ENCODE assay signal across 20 cellular contexts in genomic region chr5:140989254-140989653, GRCh38. TPM values are rescaled to one million over a fixed set of nuclear protein-coding genes. Genes with fewer than 3 reads are reported as not detected.
DNase-seq lines count a peak whose midpoint lies in the region; ATAC-seq and TF ChIP-seq lines count a peak whose summit lies in the region.
"Had no signal": no experiment of that assay in that cellular context is flagged by ENCODE, and none has a peak within 500 bp of the region (broad histone marks: within the 10 kb centered on the region; RNA-seq: fewer than 3 reads in every experiment).

No MANE protein-coding gene starts in this region.

- 54% methylated on average over 2 of the region's 2 CpGs for WGBS in smooth muscle cell (ENCODE audit: low lambda C conversion rate)
- 71% methylated on average over 2 of the region's 2 CpGs for WGBS in prostate gland

- H3K36me3 ChIP-seq in GM23338 (ENCODE audit: insufficient read depth) (no peaks in the 10 kb centered on the region), lower lobe of right lung (no peaks in the 10 kb centered on the region), smooth muscle cell (ENCODE audit: low read depth) (no peaks in the 10 kb centered on the region), prostate gland (no peaks in the 10 kb centered on the region), H7 (replicated peaks; ENCODE audit: control insufficient read depth, insufficient read depth, low read length) (no peaks in the 10 kb centered on the region)

- no peak overlapping the region for H3K27ac Mint-ChIP-seq in GM23338
- H3K27ac Mint-ChIP-seq in WTC11 = peak overlapping the region; percentile 48; the same call in 1 of the 2 replicates

- H3K79me2 ChIP-seq in GM23338 (replicated peaks; ENCODE audit: insufficient read depth) = no peaks in the 10 kb centered on the region
- H3K79me2 ChIP-seq in smooth muscle cell (ENCODE audit: low read depth) = no peaks in the 10 kb centered on the region

- DNase-seq in GM23338 (ENCODE audit: low spot score) = no peak
- DNase-seq in WTC11 (ENCODE audit: low spot score) = no peak
- DNase-seq in lower lobe of right lung = no peak
- DNase-seq in smooth muscle cell (lab: John Stamatoyannopoulos, UW; ENCODE audit: unreplicated experiment) = no peak
- no peak for DNase-seq in NCI-H345 treated with DMSO at 0.1 percent for 48 hours (lab: John Stamatoyannopoulos, UW; ENCODE audit: unreplicated experiment)
- no peak for DNase-seq in prostate gland (ENCODE audit: low spot score)
- DNase-seq in H7 = no peak
- DNase-seq: 8988T, DMS 273 treated with DMSO at 0.1 percent for 48 hours, GDM1, KG1, MV-4-11, NCI-H187, NCI-H2107, NCI-H226, NCI-H524 treated with DMSO at 0.1 percent for 48 hours, RPMI8226, SHP77 treated with DMSO at 0.1 percent for 48 hours had no signal

- H3K27me3 ChIP-seq in GM23338 (ENCODE audit: insufficient read depth) (no peaks in the 10 kb centered on the region), lower lobe of right lung (ENCODE audit: low read depth) (no peaks in the 10 kb centered on the region), smooth muscle cell (ENCODE audit: low read depth) (no peaks in the 10 kb centered on the region), prostate gland (replicated peaks; ENCODE audit: insufficient read depth) (no peaks in the 10 kb centered on the region), H7 (ENCODE audit: control insufficient read depth, insufficient read depth, low read length) (no peaks in the 10 kb centered on the region)

- H3K9ac ChIP-seq in smooth muscle cell (ENCODE audit: low read depth) = peak overlapping the region; percentile 42

- peaks cover 52% of the 10 kb centered on the region for H3K4me1 ChIP-seq in GM23338 (ENCODE audit: insufficient read depth)
- H3K4me1 ChIP-seq in lower lobe of right lung = no peaks in the 10 kb centered on the region
- peaks cover 48% of the 10 kb centered on the region for H3K4me1 ChIP-seq in smooth muscle cell (ENCODE audit: low read depth)
- H3K4me1 ChIP-seq in prostate gland (replicated peaks) = no peaks in the 10 kb centered on the region

- H3K9me3 Mint-ChIP-seq in GM23338 (no peaks in the 10 kb centered on the region), WTC11 (no peaks in the 10 kb centered on the region)

- H3K4me3 Mint-ChIP-seq in GM23338 = no peak overlapping the region; the same call in 2 of the 3 replicates
- no peak overlapping the region for H3K4me3 Mint-ChIP-seq in WTC11

- CTCF ChIA-PET in WTC11 (lab: Charles Lee) = interaction anchor here (0.6 to 2.3 kb wide), 6 partner anchors 9 to 203 kb away, joined by 3 to 7 read pairs (median 3); partner anchors contain the start of genes PCDHA1 and PCDHA10

- no peaks in the 10 kb centered on the region for H3K36me3 Mint-ChIP-seq in GM23338 (ENCODE audit: low read depth)
- H3K36me3 Mint-ChIP-seq in WTC11 = no peaks in the 10 kb centered on the region

- H3K27me3 Mint-ChIP-seq in GM23338 (ENCODE audit: insufficient read depth, low read depth, poor library complexity) (peaks cover 8% of the 10 kb centered on the region), WTC11 (ENCODE audit: low read depth) (no peaks in the 10 kb centered on the region)

- H2AFZ ChIP-seq in GM23338 (no peak overlapping the region), smooth muscle cell (ENCODE audit: low read depth) (no peak overlapping the region)

- POLR2A ChIA-PET in WTC11 (lab: Charles Lee) = interaction anchor here (0.9 kb wide), 1 partner anchor 12 kb away, joined by 4 read pairs; no protein-coding TSS in a partner anchor

- no peaks in the 10 kb centered on the region for H4K20me1 ChIP-seq in GM23338 (replicated peaks; ENCODE audit: insufficient read depth)
- H4K20me1 ChIP-seq in smooth muscle cell (ENCODE audit: low read depth) = no peaks in the 10 kb centered on the region

- H3K4me1 Mint-ChIP-seq in GM23338 (peaks cover 51% of the 10 kb centered on the region), WTC11 (peaks cover 64% of the 10 kb centered on the region)

- no peaks in the 10 kb centered on the region for H3K9me2 ChIP-seq in GM23338 (ENCODE audit: insufficient read depth)

- TF ChIP-seq CTCF in GM23338 (conservative IDR thresholded peaks at IDR 0.05; ENCODE audit: low read depth in 2 of 2) (no peak), WTC11 (IDR thresholded peaks at IDR 0.05) (no peak), lower lobe of right lung (IDR thresholded peaks at IDR 0.05) (no peak), smooth muscle cell (IDR thresholded peaks at IDR 0.05; ENCODE audit: borderline replicate concordance, insufficient read depth, poor library complexity, severe bottlenecking) (no peak), prostate gland (IDR thresholded peaks at IDR 0.05) (no peak)

- H3F3A ChIP-seq in GM23338 (replicated peaks; ENCODE audit: low read depth) (peaks cover 10% of the 10 kb centered on the region), smooth muscle cell (ENCODE audit: low read depth) (peaks cover 7% of the 10 kb centered on the region)

- ATAC-seq in GM23338 (no peak), WTC11 (no peak), lower lobe of right lung (peak; percentile 51 to 81), HG02759 (IDR thresholded peaks at IDR 0.05; ENCODE audit: unreplicated experiment) (no peak)

- H3K27ac ChIP-seq in GM23338 (ENCODE audit: low read depth) = peak overlapping the region; percentile 46; the same call in 1 of the 2 replicates
- H3K27ac ChIP-seq in lower lobe of right lung = peak overlapping the region; percentile 47
- peak overlapping the region; percentile 93 for H3K27ac ChIP-seq in smooth muscle cell (ENCODE audit: low read depth)
- no peak overlapping the region for H3K27ac ChIP-seq in prostate gland

- intact Hi-C loops in lower lobe of right lung (cut with DNase I) = no loop called here
- intact Hi-C loops in prostate gland (cut with DNase I) = no loop called here

- H3K4me3 ChIP-seq in GM23338 = no peak overlapping the region
- H3K4me3 ChIP-seq in lower lobe of right lung = no peak overlapping the region
- no peak overlapping the region for H3K4me3 ChIP-seq in smooth muscle cell
- no peak overlapping the region for H3K4me3 ChIP-seq in prostate gland
- no peak overlapping the region for H3K4me3 ChIP-seq in H7 (ENCODE audit: insufficient read depth, low read depth, low read length)

- peak overlapping the region; percentile 53; the same call in 1 of the 2 replicates for H3K4me2 ChIP-seq in GM23338
- peak overlapping the region; percentile 64 for H3K4me2 ChIP-seq in smooth muscle cell

- TF ChIP-seq POLR2A in prostate gland (IDR thresholded peaks at IDR 0.05) = no peak

- H3K9me3 ChIP-seq in lower lobe of right lung (no peaks in the 10 kb centered on the region), smooth muscle cell (replicated peaks; ENCODE audit: low read depth) (no peaks in the 10 kb centered on the region), prostate gland (no peaks in the 10 kb centered on the region)

TF ChIP-seq in GM23338, 12 proteins besides CTCF, POLR2A, EP300 and RAD21:
- no peak for TF ChIP-seq NANOG (IDR thresholded peaks at IDR 0.05; ENCODE audit: borderline replicate concordance)
- TF ChIP-seq JUNB (IDR thresholded peaks at IDR 0.05; ENCODE audit: unreplicated experiment) = no peak
- no peak for TF ChIP-seq ETS1 (IDR thresholded peaks at IDR 0.05)
- TF ChIP-seq ZNF331 (CRISPR knock-in tag; IDR thresholded peaks at IDR 0.05; ENCODE audit: low read depth) = no peak
- TF ChIP-seq CREB1 (CRISPR knock-in tag; IDR thresholded peaks at IDR 0.05; ENCODE audit: low read depth) = no peak
- no peak for TF ChIP-seq EZH2 (IDR thresholded peaks at IDR 0.05; ENCODE audit: low read depth, unreplicated experiment)

TF ChIP-seq in WTC11, 78 proteins besides CTCF, POLR2A, EP300 and RAD21:
- TF ChIP-seq ZBTB43 (CRISPR knock-in tag; IDR thresholded peaks at IDR 0.05) = no peak

RNA-seq across cellular contexts. Expression of gene PCDHAC2, which starts 23.0 kb away (rescaled TPM):
- 11.8 and 13.1 TPM in 2 replicates for total RNA-seq in GM23338 (2014; rRNA removed; shearing (Covaris generic))
- polyA plus RNA-seq in GM23338 (2016; fragmentation: Nextera tagmentation; extraction: Ambion mirVana) (0.54 and 1.8 TPM in 2 replicates), smooth muscle cell (3.5 and 4.7 TPM in 2 replicates)
- total RNA-seq in WTC11 (2021) (6.7 to 11.3 TPM (median 7.9 TPM) in 3 replicates), lower lobe of right lung (5.8 TPM), smooth muscle cell (5.2 and 7.4 TPM in 2 replicates), prostate gland (10 to 100 TPM in 1 of 2 donors, 1 to 10 TPM in 1; 6.8 to 11.6 TPM)
- total RNA-seq in H7 (2014; rRNA removed; shearing (Covaris generic)) = 21.2 and 24.2 TPM in 2 replicates
- polyA plus RNA-seq: AG04450 had no signal

Comparison
In these comparisons a context has a peak if more than half of its experiments do, and no peak if none do; other contexts are left out.
1. ATAC-seq: peak in lower lobe of right lung (2 of 2); none in GM23338 (single experiment), WTC11 (single experiment) and HG02759 (single experiment).
2. H3K27ac ChIP-seq: peak in GM23338 (single experiment), lower lobe of right lung (single experiment) and smooth muscle cell (single experiment); none in prostate gland (0 of 2).